Comparison of ENCODE assay signal across 1 cellular context in the genomic region with DNA sequence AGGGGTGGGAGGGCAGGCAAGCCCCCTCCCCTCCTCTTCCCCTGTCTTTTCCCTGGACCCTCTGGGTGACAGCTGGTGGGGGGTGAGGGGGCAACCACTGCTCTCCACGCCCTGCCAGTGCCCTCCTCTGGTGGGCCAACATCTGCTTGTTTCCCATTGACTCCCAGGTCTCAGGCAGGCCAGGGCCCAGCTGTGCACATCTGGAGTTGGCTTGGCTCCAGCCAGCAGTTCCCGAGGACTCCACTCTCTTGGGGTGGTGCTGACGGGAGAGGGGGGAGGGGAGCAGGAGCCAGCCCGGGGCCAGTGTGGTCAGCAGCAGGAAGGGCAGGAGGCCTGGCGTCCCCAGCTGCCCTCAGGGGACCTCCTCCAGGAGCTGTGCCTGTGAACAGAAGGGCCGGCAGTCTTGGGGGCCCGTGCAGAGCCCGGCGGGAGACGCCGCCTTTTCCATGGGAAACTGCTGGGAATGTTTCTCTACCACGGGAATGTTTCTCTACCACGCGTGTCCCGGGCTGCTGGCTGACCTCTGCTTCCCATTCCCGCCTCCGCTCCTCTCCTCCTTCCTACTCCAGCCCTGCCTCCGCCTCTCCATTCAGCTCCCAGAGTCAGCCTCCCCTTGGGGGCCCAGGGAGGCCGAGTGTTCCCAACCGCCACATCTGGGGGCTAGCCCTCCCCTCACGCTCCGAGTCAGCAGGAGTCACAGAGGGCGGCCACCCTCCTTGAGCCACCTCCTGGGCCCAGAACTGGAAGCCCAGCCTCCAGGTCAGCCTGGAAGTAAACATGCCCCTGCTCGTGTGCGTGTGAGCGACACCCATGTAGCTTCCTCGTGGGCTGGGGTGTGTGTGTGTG.
TF ChIP-seq lines count a peak whose summit lies in the region.

No MANE protein-coding gene starts in this region.

TF ChIP-seq in K562, 482 proteins besides CTCF, POLR2A, EP300 and RAD21 (continued from another document and continues in another):
- TF ChIP-seq, protein P1, sequence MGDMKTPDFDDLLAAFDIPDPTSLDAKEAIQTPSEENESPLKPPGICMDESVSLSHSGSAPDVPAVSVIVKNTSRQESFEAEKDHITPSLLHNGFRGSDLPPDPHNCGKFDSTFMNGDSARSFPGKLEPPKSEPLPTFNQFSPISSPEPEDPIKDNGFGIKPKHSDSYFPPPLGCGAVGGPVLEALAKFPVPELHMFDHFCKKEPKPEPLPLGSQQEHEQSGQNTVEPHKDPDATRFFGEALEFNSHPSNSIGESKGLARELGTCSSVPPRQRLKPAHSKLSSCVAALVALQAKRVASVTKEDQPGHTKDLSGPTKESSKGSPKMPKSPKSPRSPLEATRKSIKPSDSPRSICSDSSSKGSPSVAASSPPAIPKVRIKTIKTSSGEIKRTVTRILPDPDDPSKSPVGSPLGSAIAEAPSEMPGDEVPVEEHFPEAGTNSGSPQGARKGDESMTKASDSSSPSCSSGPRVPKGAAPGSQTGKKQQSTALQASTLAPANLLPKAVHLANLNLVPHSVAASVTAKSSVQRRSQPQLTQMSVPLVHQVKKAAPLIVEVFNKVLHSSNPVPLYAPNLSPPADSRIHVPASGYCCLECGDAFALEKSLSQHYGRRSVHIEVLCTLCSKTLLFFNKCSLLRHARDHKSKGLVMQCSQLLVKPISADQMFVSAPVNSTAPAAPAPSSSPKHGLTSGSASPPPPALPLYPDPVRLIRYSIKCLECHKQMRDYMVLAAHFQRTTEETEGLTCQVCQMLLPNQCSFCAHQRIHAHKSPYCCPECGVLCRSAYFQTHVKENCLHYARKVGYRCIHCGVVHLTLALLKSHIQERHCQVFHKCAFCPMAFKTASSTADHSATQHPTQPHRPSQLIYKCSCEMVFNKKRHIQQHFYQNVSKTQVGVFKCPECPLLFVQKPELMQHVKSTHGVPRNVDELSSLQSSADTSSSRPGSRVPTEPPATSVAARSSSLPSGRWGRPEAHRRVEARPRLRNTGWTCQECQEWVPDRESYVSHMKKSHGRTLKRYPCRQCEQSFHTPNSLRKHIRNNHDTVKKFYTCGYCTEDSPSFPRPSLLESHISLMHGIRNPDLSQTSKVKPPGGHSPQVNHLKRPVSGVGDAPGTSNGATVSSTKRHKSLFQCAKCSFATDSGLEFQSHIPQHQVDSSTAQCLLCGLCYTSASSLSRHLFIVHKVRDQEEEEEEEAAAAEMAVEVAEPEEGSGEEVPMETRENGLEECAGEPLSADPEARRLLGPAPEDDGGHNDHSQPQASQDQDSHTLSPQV (IDR thresholded peaks at IDR 0.05), result peak; percentile 82
- TF ChIP-seq, protein P2, sequence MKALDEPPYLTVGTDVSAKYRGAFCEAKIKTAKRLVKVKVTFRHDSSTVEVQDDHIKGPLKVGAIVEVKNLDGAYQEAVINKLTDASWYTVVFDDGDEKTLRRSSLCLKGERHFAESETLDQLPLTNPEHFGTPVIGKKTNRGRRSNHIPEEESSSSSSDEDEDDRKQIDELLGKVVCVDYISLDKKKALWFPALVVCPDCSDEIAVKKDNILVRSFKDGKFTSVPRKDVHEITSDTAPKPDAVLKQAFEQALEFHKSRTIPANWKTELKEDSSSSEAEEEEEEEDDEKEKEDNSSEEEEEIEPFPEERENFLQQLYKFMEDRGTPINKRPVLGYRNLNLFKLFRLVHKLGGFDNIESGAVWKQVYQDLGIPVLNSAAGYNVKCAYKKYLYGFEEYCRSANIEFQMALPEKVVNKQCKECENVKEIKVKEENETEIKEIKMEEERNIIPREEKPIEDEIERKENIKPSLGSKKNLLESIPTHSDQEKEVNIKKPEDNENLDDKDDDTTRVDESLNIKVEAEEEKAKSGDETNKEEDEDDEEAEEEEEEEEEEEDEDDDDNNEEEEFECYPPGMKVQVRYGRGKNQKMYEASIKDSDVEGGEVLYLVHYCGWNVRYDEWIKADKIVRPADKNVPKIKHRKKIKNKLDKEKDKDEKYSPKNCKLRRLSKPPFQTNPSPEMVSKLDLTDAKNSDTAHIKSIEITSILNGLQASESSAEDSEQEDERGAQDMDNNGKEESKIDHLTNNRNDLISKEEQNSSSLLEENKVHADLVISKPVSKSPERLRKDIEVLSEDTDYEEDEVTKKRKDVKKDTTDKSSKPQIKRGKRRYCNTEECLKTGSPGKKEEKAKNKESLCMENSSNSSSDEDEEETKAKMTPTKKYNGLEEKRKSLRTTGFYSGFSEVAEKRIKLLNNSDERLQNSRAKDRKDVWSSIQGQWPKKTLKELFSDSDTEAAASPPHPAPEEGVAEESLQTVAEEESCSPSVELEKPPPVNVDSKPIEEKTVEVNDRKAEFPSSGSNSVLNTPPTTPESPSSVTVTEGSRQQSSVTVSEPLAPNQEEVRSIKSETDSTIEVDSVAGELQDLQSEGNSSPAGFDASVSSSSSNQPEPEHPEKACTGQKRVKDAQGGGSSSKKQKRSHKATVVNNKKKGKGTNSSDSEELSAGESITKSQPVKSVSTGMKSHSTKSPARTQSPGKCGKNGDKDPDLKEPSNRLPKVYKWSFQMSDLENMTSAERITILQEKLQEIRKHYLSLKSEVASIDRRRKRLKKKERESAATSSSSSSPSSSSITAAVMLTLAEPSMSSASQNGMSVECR (CRISPR knock-in tag; IDR thresholded peaks at IDR 0.05), result 0 out of 2 replicates have a peak, but pooled peaks have one; percentile 49
- TF ChIP-seq, protein P3, sequence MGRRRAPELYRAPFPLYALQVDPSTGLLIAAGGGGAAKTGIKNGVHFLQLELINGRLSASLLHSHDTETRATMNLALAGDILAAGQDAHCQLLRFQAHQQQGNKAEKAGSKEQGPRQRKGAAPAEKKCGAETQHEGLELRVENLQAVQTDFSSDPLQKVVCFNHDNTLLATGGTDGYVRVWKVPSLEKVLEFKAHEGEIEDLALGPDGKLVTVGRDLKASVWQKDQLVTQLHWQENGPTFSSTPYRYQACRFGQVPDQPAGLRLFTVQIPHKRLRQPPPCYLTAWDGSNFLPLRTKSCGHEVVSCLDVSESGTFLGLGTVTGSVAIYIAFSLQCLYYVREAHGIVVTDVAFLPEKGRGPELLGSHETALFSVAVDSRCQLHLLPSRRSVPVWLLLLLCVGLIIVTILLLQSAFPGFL (CRISPR knock-in tag; IDR thresholded peaks at IDR 0.05), result no peak
- TF ChIP-seq, protein P4, sequence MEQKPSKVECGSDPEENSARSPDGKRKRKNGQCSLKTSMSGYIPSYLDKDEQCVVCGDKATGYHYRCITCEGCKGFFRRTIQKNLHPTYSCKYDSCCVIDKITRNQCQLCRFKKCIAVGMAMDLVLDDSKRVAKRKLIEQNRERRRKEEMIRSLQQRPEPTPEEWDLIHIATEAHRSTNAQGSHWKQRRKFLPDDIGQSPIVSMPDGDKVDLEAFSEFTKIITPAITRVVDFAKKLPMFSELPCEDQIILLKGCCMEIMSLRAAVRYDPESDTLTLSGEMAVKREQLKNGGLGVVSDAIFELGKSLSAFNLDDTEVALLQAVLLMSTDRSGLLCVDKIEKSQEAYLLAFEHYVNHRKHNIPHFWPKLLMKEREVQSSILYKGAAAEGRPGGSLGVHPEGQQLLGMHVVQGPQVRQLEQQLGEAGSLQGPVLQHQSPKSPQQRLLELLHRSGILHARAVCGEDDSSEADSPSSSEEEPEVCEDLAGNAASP (IDR thresholded peaks at IDR 0.05), result no peak
- TF ChIP-seq TCF3 (CRISPR knock-in tag; IDR thresholded peaks at IDR 0.05) (0 out of 2 replicates have a peak, but pooled peaks have one; percentile 17), NEUROD1 (IDR thresholded peaks at IDR 0.05; ENCODE audit: borderline replicate concordance, low read depth, low read length, partially characterized antibody) (no peak), KLF16 (IDR thresholded peaks at IDR 0.05) (0 out of 2 replicates have a peak, but pooled peaks have one; percentile 9), ZNF3 (CRISPR knock-in tag; IDR thresholded peaks at IDR 0.05) (no peak), SLC30A9 (CRISPR knock-in tag; IDR thresholded peaks at IDR 0.05) (no peak), ZNF696 (CRISPR knock-in tag; conservative IDR thresholded peaks at IDR 0.05) (no peak), FOXP1 (CRISPR knock-in tag; IDR thresholded peaks at IDR 0.05) (no peak), HDAC2 (IDR thresholded peaks at IDR 0.05) (0 out of 2 replicates have a peak, but pooled peaks have one; percentile 21)
- TF ChIP-seq, protein P5, sequence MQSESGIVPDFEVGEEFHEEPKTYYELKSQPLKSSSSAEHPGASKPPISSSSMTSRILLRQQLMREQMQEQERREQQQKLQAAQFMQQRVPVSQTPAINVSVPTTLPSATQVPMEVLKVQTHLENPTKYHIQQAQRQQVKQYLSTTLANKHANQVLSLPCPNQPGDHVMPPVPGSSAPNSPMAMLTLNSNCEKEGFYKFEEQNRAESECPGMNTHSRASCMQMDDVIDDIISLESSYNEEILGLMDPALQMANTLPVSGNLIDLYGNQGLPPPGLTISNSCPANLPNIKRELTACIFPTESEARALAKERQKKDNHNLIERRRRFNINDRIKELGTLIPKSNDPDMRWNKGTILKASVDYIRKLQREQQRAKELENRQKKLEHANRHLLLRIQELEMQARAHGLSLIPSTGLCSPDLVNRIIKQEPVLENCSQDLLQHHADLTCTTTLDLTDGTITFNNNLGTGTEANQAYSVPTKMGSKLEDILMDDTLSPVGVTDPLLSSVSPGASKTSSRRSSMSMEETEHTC (IDR thresholded peaks at IDR 0.05), result no peak
- TF ChIP-seq, protein P6, sequence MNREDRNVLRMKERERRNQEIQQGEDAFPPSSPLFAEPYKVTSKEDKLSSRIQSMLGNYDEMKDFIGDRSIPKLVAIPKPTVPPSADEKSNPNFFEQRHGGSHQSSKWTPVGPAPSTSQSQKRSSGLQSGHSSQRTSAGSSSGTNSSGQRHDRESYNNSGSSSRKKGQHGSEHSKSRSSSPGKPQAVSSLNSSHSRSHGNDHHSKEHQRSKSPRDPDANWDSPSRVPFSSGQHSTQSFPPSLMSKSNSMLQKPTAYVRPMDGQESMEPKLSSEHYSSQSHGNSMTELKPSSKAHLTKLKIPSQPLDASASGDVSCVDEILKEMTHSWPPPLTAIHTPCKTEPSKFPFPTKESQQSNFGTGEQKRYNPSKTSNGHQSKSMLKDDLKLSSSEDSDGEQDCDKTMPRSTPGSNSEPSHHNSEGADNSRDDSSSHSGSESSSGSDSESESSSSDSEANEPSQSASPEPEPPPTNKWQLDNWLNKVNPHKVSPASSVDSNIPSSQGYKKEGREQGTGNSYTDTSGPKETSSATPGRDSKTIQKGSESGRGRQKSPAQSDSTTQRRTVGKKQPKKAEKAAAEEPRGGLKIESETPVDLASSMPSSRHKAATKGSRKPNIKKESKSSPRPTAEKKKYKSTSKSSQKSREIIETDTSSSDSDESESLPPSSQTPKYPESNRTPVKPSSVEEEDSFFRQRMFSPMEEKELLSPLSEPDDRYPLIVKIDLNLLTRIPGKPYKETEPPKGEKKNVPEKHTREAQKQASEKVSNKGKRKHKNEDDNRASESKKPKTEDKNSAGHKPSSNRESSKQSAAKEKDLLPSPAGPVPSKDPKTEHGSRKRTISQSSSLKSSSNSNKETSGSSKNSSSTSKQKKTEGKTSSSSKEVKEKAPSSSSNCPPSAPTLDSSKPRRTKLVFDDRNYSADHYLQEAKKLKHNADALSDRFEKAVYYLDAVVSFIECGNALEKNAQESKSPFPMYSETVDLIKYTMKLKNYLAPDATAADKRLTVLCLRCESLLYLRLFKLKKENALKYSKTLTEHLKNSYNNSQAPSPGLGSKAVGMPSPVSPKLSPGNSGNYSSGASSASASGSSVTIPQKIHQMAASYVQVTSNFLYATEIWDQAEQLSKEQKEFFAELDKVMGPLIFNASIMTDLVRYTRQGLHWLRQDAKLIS (CRISPR knock-in tag; IDR thresholded peaks at IDR 0.05), result 0 out of 2 replicates have a peak, but pooled peaks have one; percentile 7
- TF ChIP-seq, protein P7, sequence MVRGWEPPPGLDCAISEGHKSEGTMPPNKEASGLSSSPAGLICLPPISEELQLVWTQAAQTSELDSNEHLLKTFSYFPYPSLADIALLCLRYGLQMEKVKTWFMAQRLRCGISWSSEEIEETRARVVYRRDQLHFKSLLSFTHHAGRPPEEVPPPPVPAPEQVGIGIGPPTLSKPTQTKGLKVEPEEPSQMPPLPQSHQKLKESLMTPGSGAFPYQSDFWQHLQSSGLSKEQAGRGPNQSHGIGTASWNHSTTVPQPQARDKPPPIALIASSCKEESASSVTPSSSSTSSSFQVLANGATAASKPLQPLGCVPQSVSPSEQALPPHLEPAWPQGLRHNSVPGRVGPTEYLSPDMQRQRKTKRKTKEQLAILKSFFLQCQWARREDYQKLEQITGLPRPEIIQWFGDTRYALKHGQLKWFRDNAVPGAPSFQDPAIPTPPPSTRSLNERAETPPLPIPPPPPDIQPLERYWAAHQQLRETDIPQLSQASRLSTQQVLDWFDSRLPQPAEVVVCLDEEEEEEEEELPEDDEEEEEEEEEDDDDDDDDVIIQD (CRISPR knock-in tag; IDR thresholded peaks at IDR 0.05), result no peak
- TF ChIP-seq, protein P8, sequence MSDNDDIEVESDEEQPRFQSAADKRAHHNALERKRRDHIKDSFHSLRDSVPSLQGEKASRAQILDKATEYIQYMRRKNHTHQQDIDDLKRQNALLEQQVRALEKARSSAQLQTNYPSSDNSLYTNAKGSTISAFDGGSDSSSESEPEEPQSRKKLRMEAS (CRISPR knock-in tag; IDR thresholded peaks at IDR 0.05), result 0 out of 2 replicates have a peak, but pooled peaks have one; percentile 42
- TF ChIP-seq, protein P9, sequence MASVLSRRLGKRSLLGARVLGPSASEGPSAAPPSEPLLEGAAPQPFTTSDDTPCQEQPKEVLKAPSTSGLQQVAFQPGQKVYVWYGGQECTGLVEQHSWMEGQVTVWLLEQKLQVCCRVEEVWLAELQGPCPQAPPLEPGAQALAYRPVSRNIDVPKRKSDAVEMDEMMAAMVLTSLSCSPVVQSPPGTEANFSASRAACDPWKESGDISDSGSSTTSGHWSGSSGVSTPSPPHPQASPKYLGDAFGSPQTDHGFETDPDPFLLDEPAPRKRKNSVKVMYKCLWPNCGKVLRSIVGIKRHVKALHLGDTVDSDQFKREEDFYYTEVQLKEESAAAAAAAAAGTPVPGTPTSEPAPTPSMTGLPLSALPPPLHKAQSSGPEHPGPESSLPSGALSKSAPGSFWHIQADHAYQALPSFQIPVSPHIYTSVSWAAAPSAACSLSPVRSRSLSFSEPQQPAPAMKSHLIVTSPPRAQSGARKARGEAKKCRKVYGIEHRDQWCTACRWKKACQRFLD (CRISPR knock-in tag; IDR thresholded peaks at IDR 0.05), result peak; percentile 61; the same call in 1 of the 2 replicates
- TF ChIP-seq, protein P10, sequence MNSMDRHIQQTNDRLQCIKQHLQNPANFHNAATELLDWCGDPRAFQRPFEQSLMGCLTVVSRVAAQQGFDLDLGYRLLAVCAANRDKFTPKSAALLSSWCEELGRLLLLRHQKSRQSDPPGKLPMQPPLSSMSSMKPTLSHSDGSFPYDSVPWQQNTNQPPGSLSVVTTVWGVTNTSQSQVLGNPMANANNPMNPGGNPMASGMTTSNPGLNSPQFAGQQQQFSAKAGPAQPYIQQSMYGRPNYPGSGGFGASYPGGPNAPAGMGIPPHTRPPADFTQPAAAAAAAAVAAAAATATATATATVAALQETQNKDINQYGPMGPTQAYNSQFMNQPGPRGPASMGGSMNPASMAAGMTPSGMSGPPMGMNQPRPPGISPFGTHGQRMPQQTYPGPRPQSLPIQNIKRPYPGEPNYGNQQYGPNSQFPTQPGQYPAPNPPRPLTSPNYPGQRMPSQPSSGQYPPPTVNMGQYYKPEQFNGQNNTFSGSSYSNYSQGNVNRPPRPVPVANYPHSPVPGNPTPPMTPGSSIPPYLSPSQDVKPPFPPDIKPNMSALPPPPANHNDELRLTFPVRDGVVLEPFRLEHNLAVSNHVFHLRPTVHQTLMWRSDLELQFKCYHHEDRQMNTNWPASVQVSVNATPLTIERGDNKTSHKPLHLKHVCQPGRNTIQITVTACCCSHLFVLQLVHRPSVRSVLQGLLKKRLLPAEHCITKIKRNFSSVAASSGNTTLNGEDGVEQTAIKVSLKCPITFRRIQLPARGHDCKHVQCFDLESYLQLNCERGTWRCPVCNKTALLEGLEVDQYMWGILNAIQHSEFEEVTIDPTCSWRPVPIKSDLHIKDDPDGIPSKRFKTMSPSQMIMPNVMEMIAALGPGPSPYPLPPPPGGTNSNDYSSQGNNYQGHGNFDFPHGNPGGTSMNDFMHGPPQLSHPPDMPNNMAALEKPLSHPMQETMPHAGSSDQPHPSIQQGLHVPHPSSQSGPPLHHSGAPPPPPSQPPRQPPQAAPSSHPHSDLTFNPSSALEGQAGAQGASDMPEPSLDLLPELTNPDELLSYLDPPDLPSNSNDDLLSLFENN (IDR thresholded peaks at IDR 0.05; ENCODE audit: low read depth in 2 of 2, low read length in 2 of 2), result no peak
